18 cellular contexts compared by ENCODE assay signal in genomic region chr6:17421406-17421805, GRCh38. TPM values are rescaled to one million over a fixed set of nuclear protein-coding genes. Genes with fewer than 3 reads are reported as not detected.
DNase-seq lines count a peak whose midpoint lies in the region; ATAC-seq, FAIRE-seq and TF ChIP-seq lines count a peak whose summit lies in the region.
"Had no signal": no experiment of that assay in that cellular context is flagged by ENCODE, and none has a peak within 500 bp of the region (broad histone marks: within the 10 kb centered on the region; RNA-seq: fewer than 3 reads in every experiment).

No MANE protein-coding gene starts in this region.

- H2AK5ac ChIP-seq in mesendoderm (ENCODE audit: low read length) = no peak overlapping the region

- H3K9ac ChIP-seq in BLaER1 treated with 17β-estradiol and CSF1 and Interleukin-3, amounts not matched to agents 10 nM and 100 nM = peak overlapping the region in 5 of 11 experiments; percentile 36 to 90 (median 52); a peak in 7 of 22 replicates
- H3K9ac ChIP-seq in K562 (ENCODE audit: insufficient read depth in 1 of 2, low read depth in 2 of 2, low read length in 2 of 2) (no peak overlapping the region), mesendoderm (ENCODE audit: low read length) (no peak overlapping the region)

- no peak for TF ChIP-seq POLR2A in K562 (conservative IDR thresholded peaks at IDR 0.05)
- no peak for TF ChIP-seq POLR2A in right lobe of liver (IDR thresholded peaks at IDR 0.05)
- no peak for TF ChIP-seq POLR2A in body of pancreas (IDR thresholded peaks at IDR 0.05)

- H3K4ac ChIP-seq in mesendoderm (ENCODE audit: low read depth, low read length) = peak overlapping the region; percentile 26

- H3K4me3 ChIP-seq in BLaER1 treated with 17β-estradiol and CSF1 and Interleukin-3, amounts not matched to agents 10 nM and 100 nM = no peak overlapping the region; a peak in 1 of 20 replicates
- H3K4me3 ChIP-seq in K562 (no peak overlapping the region), mesendoderm (ENCODE audit: low read length) (no peak overlapping the region), psoas muscle (no peak overlapping the region), right lobe of liver (no peak overlapping the region), body of pancreas (no peak overlapping the region)
- H3K4me3 ChIP-seq: GM12878 had no signal

- TF ChIP-seq CTCF in K562 (IDR thresholded peaks at IDR 0.05 in 2 of 3, conservative IDR thresholded peaks at IDR 0.05 in 1 of 3; ENCODE audit: insufficient read depth in 2 of 3, low read depth in 1 of 3, low read length in 3 of 3) (peak; percentile 8 to 25 (median 22); a peak in 1 of 6 replicates), psoas muscle (IDR thresholded peaks at IDR 0.05) (no peak), right lobe of liver (IDR thresholded peaks at IDR 0.05) (no peak), body of pancreas (IDR thresholded peaks at IDR 0.05) (no peak)

- CTCF ChIA-PET in K562 (lab: Yijun Ruan, JAX; ENCODE audit: low intra/inter-chr PET ratio) = no interaction called here

- WGBS in K562 (ENCODE audit: insufficient coverage, low coverage, missing lambda C conversion rate) = 4% methylated on average over 7 of the region's 7 CpGs
- WGBS in mesendoderm (ENCODE audit: extremely low coverage, insufficient coverage, low lambda C conversion rate) = no CpG with 5 or more reads among the region's 7 CpGs
- 78 to 87% (median 81%) methylated on average over 7 of the region's 7 CpGs for WGBS in psoas muscle, 3 donors
- WGBS in right lobe of liver (ENCODE audit: insufficient coverage, low coverage, low lambda C conversion rate, missing lambda C conversion rate) = 90% methylated on average over 4 of the region's 7 CpGs
- WGBS in body of pancreas, 2 donors = 93% methylated on average over 7 of the region's 7 CpGs

- H3K4me1 ChIP-seq in BLaER1 treated with 17β-estradiol and CSF1 and Interleukin-3, amounts not matched to agents 10 nM and 100 nM = peaks cover 31 to 69% (median 62%) of the 10 kb centered on the region in 10 experiments
- no peaks in the 10 kb centered on the region for H3K4me1 ChIP-seq in K562 (replicated peaks in 1 of 2; ENCODE audit: control insufficient read depth in 2 of 2, insufficient read depth in 2 of 2, low read length in 2 of 2)
- H3K4me1 ChIP-seq in mesendoderm (ENCODE audit: control insufficient read depth, low read depth, low read length) = peaks cover 22% of the 10 kb centered on the region
- peaks cover 71% of the 10 kb centered on the region for H3K4me1 ChIP-seq in psoas muscle
- no peaks in the 10 kb centered on the region for H3K4me1 ChIP-seq in right lobe of liver
- no peaks in the 10 kb centered on the region for H3K4me1 ChIP-seq in body of pancreas

- H3K4me2 ChIP-seq in BLaER1 treated with 17β-estradiol and CSF1 and Interleukin-3, amounts not matched to agents 10 nM and 100 nM = peak overlapping the region in 9 of 11 experiments; percentile 42 to 83 (median 78); a peak in 17 of 22 replicates
- H3K4me2 ChIP-seq in K562 (ENCODE audit: insufficient read depth, low read length) (no peak overlapping the region), mesendoderm (ENCODE audit: low read length) (no peak overlapping the region)

- H3K9me3 ChIP-seq in BLaER1 treated with 17β-estradiol and CSF1 and Interleukin-3, amounts not matched to agents 10 nM and 100 nM (replicated peaks in 1 of 11) = peaks cover 0 to 23% (median 12%) of the 10 kb centered on the region in 11 experiments; a peak in 11 of 22 replicates
- H3K9me3 ChIP-seq in K562 (replicated peaks; ENCODE audit: control insufficient read depth, insufficient read depth, low read depth, low read length) = no peaks in the 10 kb centered on the region
- no peaks in the 10 kb centered on the region for H3K9me3 ChIP-seq in psoas muscle
- no peaks in the 10 kb centered on the region for H3K9me3 ChIP-seq in right lobe of liver
- H3K9me3 ChIP-seq in body of pancreas = no peaks in the 10 kb centered on the region

- no peaks in the 10 kb centered on the region for H3K79me2 ChIP-seq in K562 (ENCODE audit: control insufficient read depth, insufficient read depth, low read length)
- peaks cover 5% of the 10 kb centered on the region for H3K79me2 ChIP-seq in mesendoderm (ENCODE audit: control insufficient read depth, insufficient read depth, low read length)

- no peak overlapping the region for H2AFZ ChIP-seq in K562 (ENCODE audit: low read depth, low read length)

- DNase-seq in K562 (ENCODE audit: extremely low read depth in 1 of 4, low spot score in 3 of 4) (peak in 1 of 4 experiments; percentile 5), mesendoderm (peak; percentile 43), psoas muscle (no peak), right lobe of liver (no peak), inferior parietal cortex (ENCODE audit: extremely low spot score) (no peak), body of pancreas (no peak)
- DNase-seq: ACHN; CD4-positive, alpha-beta memory T cell; DMS79; GOT3; H9 had no signal

- no peak for TF ChIP-seq RAD21 in K562 (CRISPR knock-in tag; conservative IDR thresholded peaks at IDR 0.05 in 1 of 2, IDR thresholded peaks at IDR 0.05 in 1 of 2)

- H3K23ac ChIP-seq in mesendoderm (ENCODE audit: low read length) = no peak overlapping the region

- H2BK5ac ChIP-seq in mesendoderm (ENCODE audit: low read length) = peak overlapping the region; percentile 79

- no peak overlapping the region for H4K5ac ChIP-seq in mesendoderm (ENCODE audit: low read length)

- peaks cover 0 to 51% (median 24%) of the 10 kb centered on the region in 11 experiments; a peak in 16 of 22 replicates for H3K36me3 ChIP-seq in BLaER1 treated with 17β-estradiol and CSF1 and Interleukin-3, amounts not matched to agents 10 nM and 100 nM
- H3K36me3 ChIP-seq in K562 (ENCODE audit: control insufficient read depth, insufficient read depth, low read length) (no peaks in the 10 kb centered on the region), mesendoderm (ENCODE audit: control insufficient read depth, insufficient read depth, low read length) (no peaks in the 10 kb centered on the region), psoas muscle (ENCODE audit: insufficient read depth in 1 of 2, low read depth in 1 of 2) (peaks cover 0 to 47% of the 10 kb centered on the region in 2 donors), right lobe of liver (no peaks in the 10 kb centered on the region), body of pancreas (replicated peaks in 1 of 2; ENCODE audit: insufficient read depth in 1 of 2, low read depth in 2 of 2) (no peaks in the 10 kb centered on the region)

- peaks cover 2% of the 10 kb centered on the region for H3K79me1 ChIP-seq in mesendoderm (ENCODE audit: low read length)

- POLR2A ChIA-PET in K562 (lab: Yijun Ruan, JAX) = interaction anchor here (1.4 kb wide), 1 partner anchor 8 kb away, joined by 5 read pairs; no protein-coding TSS in a partner anchor

- no peak overlapping the region for H4K8ac ChIP-seq in mesendoderm (ENCODE audit: low read depth, low read length)

- H3K56ac ChIP-seq in mesendoderm (ENCODE audit: low read length) = peak overlapping the region; percentile 59

- intact Hi-C loops in K562 (cut with micrococcal nuclease) = no loop called here
- intact Hi-C loops in psoas muscle (cut with DNase I) = no loop called here
- intact Hi-C loops in right lobe of liver (cut with DNase I) = no loop called here
- intact Hi-C loops in body of pancreas (cut with DNase I) = no loop called here

- H3K9me1 ChIP-seq in K562 (ENCODE audit: control insufficient read depth, insufficient read depth, low read length) = no peaks in the 10 kb centered on the region

- FAIRE-seq in K562 (lab: Jason Lieb, UNC) = no peak
- FAIRE-seq: GM12878, GM18507, HepG2, HTR-8/SVneo had no signal

- no peak overlapping the region for H2BK120ac ChIP-seq in mesendoderm (ENCODE audit: low read depth, low read length)

- H3K27me3 ChIP-seq in BLaER1 treated with 17β-estradiol and CSF1 and Interleukin-3, amounts not matched to agents 10 nM and 100 nM = no peaks in the 10 kb centered on the region
- H3K27me3 ChIP-seq in K562 (ENCODE audit: control insufficient read depth in 2 of 2, insufficient read depth in 2 of 2, low read length in 2 of 2) = peaks cover 9 to 28% of the 10 kb centered on the region in 2 experiments; a peak in 3 of 5 replicates
- H3K27me3 ChIP-seq in mesendoderm (ENCODE audit: insufficient read depth, low read length, poor library complexity) = no peaks in the 10 kb centered on the region
- no peaks in the 10 kb centered on the region for H3K27me3 ChIP-seq in psoas muscle (ENCODE audit: insufficient read depth in 3 of 3, low read length in 2 of 3)
- H3K27me3 ChIP-seq in right lobe of liver = no peaks in the 10 kb centered on the region
- H3K27me3 ChIP-seq in body of pancreas = no peaks in the 10 kb centered on the region

- H3K18ac ChIP-seq in mesendoderm (ENCODE audit: low read length) = no peak overlapping the region

- no peaks in the 10 kb centered on the region for H4K20me1 ChIP-seq in BLaER1 treated with 17β-estradiol and CSF1 and Interleukin-3, amounts not matched to agents 10 nM and 100 nM
- H4K20me1 ChIP-seq in K562 (replicated peaks; ENCODE audit: control insufficient read depth, insufficient read depth, low read length) = no peaks in the 10 kb centered on the region

- no peak overlapping the region for H2BK15ac ChIP-seq in mesendoderm (replicated peaks; ENCODE audit: low read depth)

- TF ChIP-seq EP300 in K562 (IDR thresholded peaks at IDR 0.05; ENCODE audit: low read length) = no peak

- no TSS peak for BruUV-seq in K562 (replicated peaks; lab: Mats Ljungman, UMichigan)

- H3K27ac ChIP-seq in BLaER1 treated with 17β-estradiol and CSF1 and Interleukin-3, amounts not matched to agents 10 nM and 100 nM = peak overlapping the region in 8 of 11 experiments; percentile 90 to 100 (median 98); a peak in 16 of 22 replicates
- no peak overlapping the region for H3K27ac ChIP-seq in K562 (ENCODE audit: extremely low read depth, low read depth, low read length)
- H3K27ac ChIP-seq in mesendoderm (ENCODE audit: low read depth, low read length) = no peak overlapping the region
- peak overlapping the region; percentile 96 for H3K27ac ChIP-seq in psoas muscle
- no peak overlapping the region for H3K27ac ChIP-seq in right lobe of liver
- no peak overlapping the region for H3K27ac ChIP-seq in body of pancreas
- H3K27ac ChIP-seq: C4-2B had no signal

- ATAC-seq in K562 = peak; percentile 62; the same call in 2 of the 3 replicates
- no peak for ATAC-seq in psoas muscle
- ATAC-seq in GM19463 (IDR thresholded peaks at IDR 0.05; ENCODE audit: unreplicated experiment) = no peak
- no peak for ATAC-seq in right lobe of liver
- ATAC-seq in body of pancreas = no peak
- ATAC-seq: GM12878, HepG2 had no signal

- in situ Hi-C loops in K562 (cut with MboI) = no loop called here

RNA-seq across cellular contexts. Expression of gene CAP2, which starts 28.0 kb away (rescaled TPM):
- not detected in 2 replicates for total RNA-seq in K562 (2011; cell fraction: chromatin; rRNA removed; ENCODE audit: low replicate concordance)
- total RNA-seq in K562 (2011; cell fraction: nucleolus; rRNA removed) = not detected in 2 replicates
- not detected in 2 replicates for total RNA-seq in K562 (2011; cell fraction: nucleoplasm; rRNA removed)
- not detected in 2 replicates for total RNA-seq in K562 (2014; rRNA removed)
- not detected in 2 replicates for total RNA-seq in K562 (2014; rRNA removed; fragmentation: Illumina TruSeq; extraction: Trizol)
- not detected in 2 replicates for total RNA-seq in K562 (2015; rRNA removed; fragmentation: Illumina TruSeq; extraction: Trizol)
- total RNA-seq in K562 (2021) = not detected in 2 replicates
- not detected in 2 replicates for polyA plus RNA-seq in K562 (2011; rRNA removed)
- polyA plus RNA-seq in K562 (2011; cell fraction: cytosol; rRNA removed) = not detected in 2 replicates
- polyA plus RNA-seq in K562 (2011; cell fraction: nucleus; rRNA removed) = not detected in 2 replicates
- 0.09 and 0.10 TPM in 2 replicates for polyA plus RNA-seq in K562 (2012)
- not detected in 2 replicates for polyA plus RNA-seq in K562 (2014; fragmentation: Illumina TruSeq; extraction: Trizol)
- not detected for polyA plus RNA-seq in K562 (2014; fragmentation: Nextera tagmentation; extraction: Ambion mirVana)
- not detected in 2 replicates for polyA plus RNA-seq in K562 (2014; rRNA removed)
- not detected in 2 replicates for polyA minus RNA-seq in K562 (2011; rRNA and poly(A)+ RNA removed)
- polyA minus RNA-seq in K562 (2011; cell fraction: cytosol; rRNA and poly(A)+ RNA removed) = 0.91 TPM in 1 of 2 replicates, not detected in the other
- 0.13 and 0.22 TPM in 2 replicates for polyA minus RNA-seq in K562 (2011; cell fraction: nucleus; rRNA and poly(A)+ RNA removed)
- polyA plus RNA-seq in mesendoderm (2013, experiment 1 of 2) = 18.8 TPM
- polyA plus RNA-seq in mesendoderm (2013, experiment 2 of 2) = 21.2 TPM
- 100 to 1,000 TPM; 344 to 452 (median 385) TPM for total RNA-seq in psoas muscle
- 100 to 1,000 TPM; 176 to 211 (median 202) TPM for polyA plus RNA-seq in psoas muscle
- 1 to 10 TPM; 2.1 to 7.4 (median 6.1) TPM for total RNA-seq in right lobe of liver
- 1 to 10 TPM; 2.3 to 5.7 TPM for total RNA-seq in body of pancreas
- total RNA-seq: CD4-positive, alpha-beta memory T cell had no signal
- polyA plus RNA-seq: CD4-positive, alpha-beta memory T cell had no signal

Comparison
In these comparisons a context has a peak if more than half of its experiments do, and no peak if none do; other contexts are left out.
1. H3K27ac ChIP-seq: peak in BLaER1 treated with 17β-estradiol and CSF1 and Interleukin-3, amounts not matched to agents 10 nM and 100 nM (8 of 11) and psoas muscle (single experiment); none in K562 (single experiment), mesendoderm (single experiment), right lobe of liver (0 of 3) and body of pancreas (0 of 4).
2. H3K4me2 ChIP-seq: peak in BLaER1 treated with 17β-estradiol and CSF1 and Interleukin-3, amounts not matched to agents 10 nM and 100 nM (9 of 11); none in K562 (single experiment) and mesendoderm (single experiment).
3. CTCF ChIP-seq: peak in K562 (3 of 3); none in psoas muscle (single experiment), right lobe of liver (0 of 4) and body of pancreas (0 of 7).
4. RNA of gene CAP2, which starts 28.0 kb away (total RNA-seq): 344 to 452 TPM in psoas muscle; 2.1 to 7.4 TPM in right lobe of liver, 2.3 to 5.7 TPM in body of pancreas and not detected in K562; every median in the first group is over 10 times any median in the second.